Comparison of ENCODE assay signal across 15 cellular contexts in the genomic region with DNA sequence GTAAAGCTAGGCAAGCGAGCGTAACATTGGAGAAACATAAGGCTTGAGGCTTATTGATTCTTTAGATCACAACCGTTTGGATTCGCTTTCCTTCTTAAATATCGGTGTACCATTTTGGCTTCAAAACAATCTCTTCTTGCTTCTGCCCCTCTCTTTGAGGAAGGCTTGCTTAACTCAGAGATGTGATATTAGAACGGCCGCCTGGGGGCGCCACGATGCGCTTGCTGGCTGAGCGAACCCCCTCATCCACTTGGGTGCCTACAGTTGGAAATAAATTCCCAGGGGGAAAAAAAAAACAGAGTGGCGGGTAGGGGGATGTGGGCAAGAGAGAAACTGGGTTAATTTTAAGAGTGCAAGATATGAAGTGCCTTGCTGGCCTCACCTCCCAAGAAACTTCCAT.
DNase-seq lines count a peak whose midpoint lies in the region; ATAC-seq and TF ChIP-seq lines count a peak whose summit lies in the region.
"Had no signal": no experiment of that assay in that cellular context is flagged by ENCODE, and none has a peak within 500 bp of the region (broad histone marks: within the 10 kb centered on the region; RNA-seq: fewer than 3 reads in every experiment).

No MANE protein-coding gene starts in this region.

- no peak overlapping the region for H3K27ac Mint-ChIP-seq in immature natural killer cell
- H3K27ac Mint-ChIP-seq: activated T-cell treated with anti-CD3 and anti-CD28 coated beads, Interleukin-2, amount 50 U/mL, for 24 hours; CD4-positive, CD25-positive, alpha-beta regulatory T cell had no signal

- POLR2A ChIA-PET in A673 (lab: Charles Lee; ENCODE audit: low non-redundant PET): no interaction called here

- H3K9me3 ChIP-seq in A673 (ENCODE audit: low read depth, low read length, poor library complexity, severe bottlenecking) (no peaks in the 10 kb centered on the region), WERI-Rb-1 (ENCODE audit: severe bottlenecking) (no peaks in the 10 kb centered on the region)

- no peaks in the 10 kb centered on the region for H3K4me1 ChIP-seq in A673 (ENCODE audit: insufficient read depth, low read length, poor library complexity, severe bottlenecking)

- no peak overlapping the region for H3K4me3 Mint-ChIP-seq in immature natural killer cell
- H3K4me3 Mint-ChIP-seq: activated T-cell treated with anti-CD3 and anti-CD28 coated beads, Interleukin-2, amount 50 U/mL, for 24 hours; CD4-positive, CD25-positive, alpha-beta regulatory T cell had no signal

- TF ChIP-seq CTCF in A673 (conservative IDR thresholded peaks at IDR 0.05; ENCODE audit: low read depth, low read length) (peak; percentile 43), GM12864 (IDR thresholded peaks at IDR 0.05; ENCODE audit: low read depth, low read length, missing control alignments) (peak; percentile 28), WERI-Rb-1 (IDR thresholded peaks at IDR 0.05; ENCODE audit: low read depth, low read length) (peak; percentile 49; the same call in 1 of the 2 replicates), fibroblast of pulmonary artery (IDR thresholded peaks at IDR 0.05; ENCODE audit: low read length, missing control alignments) (peak; percentile 51)

- no TSS peak for BruUV-seq in A673 (replicated peaks; lab: Mats Ljungman, UMichigan)

- H3K9me3 Mint-ChIP-seq in immature natural killer cell: no peaks in the 10 kb centered on the region
- H3K9me3 Mint-ChIP-seq: activated T-cell treated with anti-CD3 and anti-CD28 coated beads, Interleukin-2, amount 50 U/mL, for 24 hours had no signal

- H3K27ac ChIP-seq in A673 (ENCODE audit: low read depth, low read length, poor library complexity, severe bottlenecking) (no peak overlapping the region), WERI-Rb-1 (no peak overlapping the region)
- H3K27ac ChIP-seq: SK-N-MC had no signal

- H3K4me3 ChIP-seq in A673 (ENCODE audit: low read depth, low read length, poor library complexity, severe bottlenecking) (no peak overlapping the region), GM12864 (ENCODE audit: low read depth, low read length) (no peak overlapping the region), WERI-Rb-1 (ENCODE audit: low read depth, low read length) (no peak overlapping the region), fibroblast of pulmonary artery (replicated peaks; ENCODE audit: low read depth, low read length) (no peak overlapping the region)
- H3K4me3 ChIP-seq: SK-N-MC had no signal

- no peak for DNase-seq in A673 (ENCODE audit: low spot score)
- DNase-seq in GM12864 (ENCODE audit: low read depth): no peak
- peak; percentile 41 for DNase-seq in WERI-Rb-1
- DNase-seq in fibroblast of pulmonary artery (ENCODE audit: low read depth): peak; percentile 42
- DNase-seq in immature natural killer cell: no peak
- DNase-seq in putamen (ENCODE audit: low spot score): no peak
- DNase-seq: activated T-cell treated with anti-CD3 and anti-CD28 coated beads, Interleukin-2, amount 50 U/mL, for 24 hours; amniotic stem cell; CD4-positive, CD25-positive, alpha-beta regulatory T cell; GDM1; NCI-H1092 treated with DMSO at 0.1 percent for 48 hours; NCI-H524 treated with DMSO at 0.1 percent for 48 hours had no signal

- ATAC-seq in GM19467 (IDR thresholded peaks at IDR 0.05; ENCODE audit: unreplicated experiment) (no peak), HG02852 (IDR thresholded peaks at IDR 0.05; ENCODE audit: unreplicated experiment) (no peak)

- H3K36me3 Mint-ChIP-seq in immature natural killer cell: no peaks in the 10 kb centered on the region
- H3K36me3 Mint-ChIP-seq: CD4-positive, CD25-positive, alpha-beta regulatory T cell had no signal

- H3K27me3 Mint-ChIP-seq in immature natural killer cell (ENCODE audit: low read depth in 3 of 3): peaks cover 0 to 7% (median under 1%) of the 10 kb centered on the region in 3 donors
- H3K27me3 Mint-ChIP-seq: CD4-positive, CD25-positive, alpha-beta regulatory T cell had no signal

- H3K27me3 ChIP-seq in A673 (replicated peaks; ENCODE audit: insufficient read depth, low read depth, low read length, poor library complexity) (no peaks in the 10 kb centered on the region), WERI-Rb-1 (ENCODE audit: insufficient read depth, low read depth, severe bottlenecking) (no peaks in the 10 kb centered on the region)

- CTCF ChIA-PET in A673 (lab: Charles Lee): no interaction called here

- peaks cover 2 to 5% of the 10 kb centered on the region in 2 donors for H3K4me1 Mint-ChIP-seq in immature natural killer cell
- H3K4me1 Mint-ChIP-seq: CD4-positive, CD25-positive, alpha-beta regulatory T cell had no signal

- intact Hi-C loops in A673 (cut with micrococcal nuclease; ENCODE audit: unreplicated experiment): loop anchor here (5.0 to 10.0 kb wide), 2 partner anchors 169 to 183 kb away; no protein-coding TSS in a partner anchor

- H3K36me3 ChIP-seq in A673 (ENCODE audit: insufficient read depth, low read length, poor library complexity, severe bottlenecking): no peaks in the 10 kb centered on the region
- H3K36me3 ChIP-seq in WERI-Rb-1: peaks cover 79% of the 10 kb centered on the region

Comparison
In these comparisons a context has a peak if more than half of its experiments do, and no peak if none do; other contexts are left out.
1. DNase-seq: peak in WERI-Rb-1 (single experiment) and fibroblast of pulmonary artery (single experiment); none in A673 (single experiment), GM12864 (single experiment), immature natural killer cell (0 of 3) and putamen (single experiment).
2. Peak in every context shown above with its lines, with median percentiles within 50 percentile points of each other: CTCF ChIP-seq.